ENCODE assay signal across 8 cellular contexts in genomic region chr10:451021-451471, GRCh38.
DNase-seq lines count a peak whose midpoint lies in the region; ATAC-seq and TF ChIP-seq lines count a peak whose summit lies in the region.

No MANE protein-coding gene starts in this region.

- H3K4me1 Mint-ChIP-seq in activated CD8-positive, alpha-beta T cell treated with anti-CD3 and anti-CD28 coated beads for 36 hours (ENCODE audit: low read depth), result peaks cover 50% of the 10 kb centered on the region

- ATAC-seq in GM19351 (IDR thresholded peaks at IDR 0.05; ENCODE audit: unreplicated experiment), result peak; percentile 100
- peak; percentile 95 for ATAC-seq in HG03442 (IDR thresholded peaks at IDR 0.05; ENCODE audit: unreplicated experiment)
- peak; percentile 95 for ATAC-seq in activated CD8-positive, alpha-beta T cell treated with anti-CD3 and anti-CD28 coated beads for 36 hours
- peak; percentile 54 to 70 for ATAC-seq in lower lobe of right lung

- CTCF ChIA-PET in activated CD8-positive, alpha-beta T cell treated with anti-CD3 and anti-CD28 coated beads for 36 hours (lab: Charles Lee), result interaction anchor here (1.3 kb wide), 1 partner anchor 9 kb away, joined by 4 read pairs; no protein-coding TSS in a partner anchor
- CTCF ChIA-PET in GM10248 (lab: Yijun Ruan, JAX), result no interaction called here

- POLR2A ChIA-PET in activated CD8-positive, alpha-beta T cell treated with anti-CD3 and anti-CD28 coated beads for 36 hours (lab: Charles Lee), result interaction anchor here (0.6 to 1.2 kb wide), 2 partner anchors 9 to 317 kb away, joined by 3 read pairs; no protein-coding TSS in a partner anchor
- POLR2A ChIA-PET in GM10248 (lab: Yijun Ruan, JAX), result no interaction called here

- H3K9me3 ChIP-seq in lower lobe of right lung, result no peaks in the 10 kb centered on the region
- H3K9me3 ChIP-seq in stomach smooth muscle (ENCODE audit: control insufficient read depth in 2 of 2, low read length in 2 of 2), result no peaks in the 10 kb centered on the region

- H3K36me3 ChIP-seq in lower lobe of right lung, result no peaks in the 10 kb centered on the region
- peaks cover 0 to 2% of the 10 kb centered on the region in 2 donors for H3K36me3 ChIP-seq in stomach smooth muscle (ENCODE audit: control insufficient read depth in 2 of 2, insufficient read depth in 2 of 2, low read length in 2 of 2)

- H3K4me3 ChIP-seq in lower lobe of right lung (no peak overlapping the region), stomach smooth muscle (ENCODE audit: low read length in 2 of 2) (no peak overlapping the region)

- H3K36me3 Mint-ChIP-seq in activated CD8-positive, alpha-beta T cell treated with anti-CD3 and anti-CD28 coated beads for 36 hours (ENCODE audit: low read depth), result no peaks in the 10 kb centered on the region

- no peaks in the 10 kb centered on the region for H3K9me3 Mint-ChIP-seq in activated CD8-positive, alpha-beta T cell treated with anti-CD3 and anti-CD28 coated beads for 36 hours

- H3K27ac ChIP-seq in lower lobe of right lung (no peak overlapping the region), stomach smooth muscle (ENCODE audit: low read length) (peak overlapping the region; percentile 6)

- H3K9ac ChIP-seq in stomach smooth muscle (ENCODE audit: low read length in 2 of 2), result no peak overlapping the region

- H3K4me1 ChIP-seq in lower lobe of right lung (peaks cover 4% of the 10 kb centered on the region), stomach smooth muscle (ENCODE audit: control insufficient read depth, insufficient read depth, low read length) (peaks cover 34% of the 10 kb centered on the region)

- peak overlapping the region; percentile 66 for H3K4me3 Mint-ChIP-seq in activated CD8-positive, alpha-beta T cell treated with anti-CD3 and anti-CD28 coated beads for 36 hours

- H3K27me3 ChIP-seq in lower lobe of right lung (ENCODE audit: low read depth) (no peaks in the 10 kb centered on the region), stomach smooth muscle (ENCODE audit: control insufficient read depth in 1 of 2, insufficient read depth in 2 of 2, low read length in 2 of 2) (no peaks in the 10 kb centered on the region)

- peak; percentile 83 for DNase-seq in activated CD8-positive, alpha-beta T cell treated with anti-CD3 and anti-CD28 coated beads for 36 hours
- DNase-seq in lower lobe of right lung, result no peak
- DNase-seq in amygdala (lab: John Stamatoyannopoulos, UW), result no peak
- no peak for DNase-seq in HPDE6-E6E7 (ENCODE audit: extremely low spot score)
- no peak for DNase-seq in GM10248 (ENCODE audit: extremely low spot score)

- intact Hi-C loops in activated CD8-positive, alpha-beta T cell treated with anti-CD3 and anti-CD28 coated beads for 36 hours (cut with micrococcal nuclease), result loop anchor here (10.0 kb wide), 1 partner anchor 116 kb away; no protein-coding TSS in a partner anchor
- intact Hi-C loops in lower lobe of right lung (cut with DNase I), result no loop called here

- H3K27me3 Mint-ChIP-seq in activated CD8-positive, alpha-beta T cell treated with anti-CD3 and anti-CD28 coated beads for 36 hours, result no peaks in the 10 kb centered on the region

- TF ChIP-seq CTCF in activated CD8-positive, alpha-beta T cell treated with anti-CD3 and anti-CD28 coated beads for 36 hours (IDR thresholded peaks at IDR 0.05), result no peak
- TF ChIP-seq CTCF in lower lobe of right lung (IDR thresholded peaks at IDR 0.05) (no peak), GM10248 (IDR thresholded peaks at IDR 0.05; ENCODE audit: control extremely low read depth, extremely low read depth, low read depth, missing control alignments) (no peak)

- H3K27ac Mint-ChIP-seq in activated CD8-positive, alpha-beta T cell treated with anti-CD3 and anti-CD28 coated beads for 36 hours, result peak overlapping the region; percentile 56
